ENCODE assay signal across 9 cellular contexts in genomic region chrX:49876750-49877149, GRCh38. TPM values are rescaled to one million over a fixed set of nuclear protein-coding genes. Genes with fewer than 3 reads are reported as not detected.
DNase-seq lines count a peak whose midpoint lies in the region; ATAC-seq and TF ChIP-seq lines count a peak whose summit lies in the region.
"Had no signal": no experiment of that assay in that cellular context is flagged by ENCODE, and none has a peak within 500 bp of the region (broad histone marks: within the 10 kb centered on the region; RNA-seq: fewer than 3 reads in every experiment).

No MANE protein-coding gene starts in this region.

- DNase-seq in NCI-H2227 treated with DMSO at 0.1 percent for 48 hours (lab: John Stamatoyannopoulos, UW) (peak; percentile 34), caudate nucleus (lab: John Stamatoyannopoulos, UW) (peak in 11 of 61 donors; percentile 0 to 50 (median 1)), activated gamma-delta T cell (lab: John Stamatoyannopoulos, UW) (no peak)
- DNase-seq in naive thymus-derived CD4-positive, alpha-beta T cell: peak in 7 of 9 donors; percentile 8 to 43 (median 24)

- no peak overlapping the region for H3K4me3 ChIP-seq in naive thymus-derived CD4-positive, alpha-beta T cell (ENCODE audit: low read length)

- H3K9me3 ChIP-seq in naive thymus-derived CD4-positive, alpha-beta T cell (ENCODE audit: control insufficient read depth in 2 of 3, low read length in 3 of 3): no peaks in the 10 kb centered on the region

- peaks cover 10 to 19% of the 10 kb centered on the region in 2 donors for H3K4me1 ChIP-seq in naive thymus-derived CD4-positive, alpha-beta T cell (ENCODE audit: control insufficient read depth in 2 of 2, insufficient read depth in 2 of 2, low read length in 2 of 2)

- no peaks in the 10 kb centered on the region for H3K27me3 Mint-ChIP-seq in naive thymus-derived CD4-positive, alpha-beta T cell

- no peak overlapping the region for H3K27ac ChIP-seq in C4-2B
- H3K27ac ChIP-seq in caudate nucleus (ENCODE audit: low read depth, low read length): peak overlapping the region; percentile 19
- H3K27ac ChIP-seq in naive thymus-derived CD4-positive, alpha-beta T cell (ENCODE audit: low read depth, low read length): peak overlapping the region; percentile 12

- H3K4me3 Mint-ChIP-seq in naive thymus-derived CD4-positive, alpha-beta T cell: peak overlapping the region in 6 of 10 donors; percentile 7 to 68 (median 36)

- POLR2A ChIA-PET in naive thymus-derived CD4-positive, alpha-beta T cell (lab: Charles Lee): no interaction called here

- intact Hi-C loops in naive thymus-derived CD4-positive, alpha-beta T cell (cut with micrococcal nuclease): loop anchor here (1.0 to 5.0 kb wide), 6 partner anchors 115 to 1521 kb away; partner anchors contain the start of gene MAGIX (in 1 of the 2)

- ATAC-seq in naive thymus-derived CD4-positive, alpha-beta T cell: no peak
- ATAC-seq in HG02884 (IDR thresholded peaks at IDR 0.05; ENCODE audit: unreplicated experiment) (no peak), HG02981 (IDR thresholded peaks at IDR 0.05; ENCODE audit: unreplicated experiment) (no peak)

- H3K9me3 Mint-ChIP-seq in naive thymus-derived CD4-positive, alpha-beta T cell: no peaks in the 10 kb centered on the region

- H3K36me3 Mint-ChIP-seq in naive thymus-derived CD4-positive, alpha-beta T cell: no peaks in the 10 kb centered on the region

- CTCF ChIA-PET in naive thymus-derived CD4-positive, alpha-beta T cell (lab: Charles Lee): no interaction called here

- TF ChIP-seq CTCF in C4-2B (conservative IDR thresholded peaks at IDR 0.05) (peak; percentile 64), GM12872 (IDR thresholded peaks at IDR 0.05; ENCODE audit: insufficient read depth, low read depth, low read length) (peak; percentile 46; the same call in 1 of the 3 replicates)

- H3K27ac Mint-ChIP-seq in naive thymus-derived CD4-positive, alpha-beta T cell: peak overlapping the region in 7 of 9 donors; percentile 25 to 85 (median 64)

- H3K27me3 ChIP-seq in naive thymus-derived CD4-positive, alpha-beta T cell (ENCODE audit: control insufficient read depth in 2 of 2, insufficient read depth in 2 of 2, low read length in 2 of 2): no peaks in the 10 kb centered on the region

- peaks cover 3 to 30% (median 22%) of the 10 kb centered on the region in 7 donors for H3K4me1 Mint-ChIP-seq in naive thymus-derived CD4-positive, alpha-beta T cell

- H3K36me3 ChIP-seq in naive thymus-derived CD4-positive, alpha-beta T cell (ENCODE audit: control insufficient read depth in 2 of 3, insufficient read depth in 3 of 3, low read length in 3 of 3): no peaks in the 10 kb centered on the region

RNA-seq across cellular contexts. Expression of gene USP27X, which starts 2.5 kb away (rescaled TPM):
- total RNA-seq in naive thymus-derived CD4-positive, alpha-beta T cell: 1 to 10 TPM; 1.8 to 9.4 (median 3.8) TPM
- 1 to 10 TPM in 1 of 2 donors, under 1 TPM in 1; 0.97 to 1.2 TPM for polyA plus RNA-seq in naive thymus-derived CD4-positive, alpha-beta T cell

RNA-seq across cellular contexts. Expression of gene CLCN5, which starts 45.6 kb away (rescaled TPM):
- 1 to 10 TPM; 2.8 to 3.9 (median 3.8) TPM for total RNA-seq in naive thymus-derived CD4-positive, alpha-beta T cell
- polyA plus RNA-seq in naive thymus-derived CD4-positive, alpha-beta T cell: 1 to 10 TPM in 1 of 2 donors, under 1 TPM in 1; 0.50 to 1.3 TPM

RNA-seq across cellular contexts. Expression of gene PAGE4, which starts 47.6 kb away (rescaled TPM):
- total RNA-seq in naive thymus-derived CD4-positive, alpha-beta T cell: not detected
- polyA plus RNA-seq in naive thymus-derived CD4-positive, alpha-beta T cell: not detected
- total RNA-seq: mononuclear cell had no signal
